7 cellular contexts compared by ENCODE assay signal in the genomic region with DNA sequence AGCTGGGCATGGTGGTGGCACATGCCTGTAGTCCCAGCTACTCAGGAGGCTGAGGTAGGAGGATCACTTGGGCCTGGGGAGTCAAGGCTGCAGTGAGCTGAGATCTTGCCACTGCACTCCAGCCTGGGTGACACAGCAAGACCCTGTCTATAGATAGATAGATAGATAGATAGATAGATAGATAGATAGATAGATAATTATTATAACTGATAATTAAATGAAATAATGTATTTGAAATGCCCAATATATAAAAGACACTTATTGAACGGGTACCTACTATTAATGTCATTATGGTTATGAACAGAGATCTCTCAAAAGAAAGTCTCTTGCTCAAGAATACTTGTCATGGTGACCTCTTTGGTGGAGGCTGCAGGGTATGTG.
DNase-seq lines count a peak whose midpoint lies in the region; ATAC-seq and TF ChIP-seq lines count a peak whose summit lies in the region.
"Not testable (repeated sequence)": the region's sequence is repeated elsewhere in the genome, so short reads cannot be mapped to it uniquely, and the experiment has no call there.

No MANE protein-coding gene starts in this region.

- H3K4me1 ChIP-seq in OCI-LY3 (ENCODE audit: low read length) = peaks cover 33% of the 10 kb centered on the region
- H3K4me1 ChIP-seq in mammary epithelial cell (ENCODE audit: insufficient read depth, low read length); fibroblast of lung (ENCODE audit: control insufficient read depth, extremely low read depth, insufficient read depth, low read length); muscle layer of colon (ENCODE audit: insufficient read depth, low read length); rectal smooth muscle tissue (ENCODE audit: control insufficient read depth, insufficient read depth, low read length): not testable (repeated sequence)

- ATAC-seq in activated T-cell treated with anti-CD3 and anti-CD28 coated beads, Interleukin-2, amount 50 U/mL, for 4 hours = not testable (repeated sequence)

- not testable (repeated sequence) for TF ChIP-seq CTCF in Calu3 (IDR thresholded peaks at IDR 0.05; ENCODE audit: unreplicated experiment); OCI-LY3 (IDR thresholded peaks at IDR 0.05; ENCODE audit: low read depth, low read length); mammary epithelial cell (conservative IDR thresholded peaks at IDR 0.05 in 1 of 2, IDR thresholded peaks at IDR 0.05 in 1 of 2; ENCODE audit: extremely low read depth in 1 of 2, insufficient read depth in 1 of 2, low read depth in 1 of 2, low read length in 2 of 2); fibroblast of lung (conservative IDR thresholded peaks at IDR 0.05 in 1 of 2, IDR thresholded peaks at IDR 0.05 in 1 of 2; ENCODE audit: low read depth in 1 of 2, low read length in 2 of 2)

- not testable (repeated sequence) for H2AFZ ChIP-seq in OCI-LY3 (ENCODE audit: low read depth, low read length); fibroblast of lung (ENCODE audit: low read length)
- H2AFZ ChIP-seq in mammary epithelial cell (ENCODE audit: low read depth, low read length) = peak overlapping the region; percentile 84

- 89% methylated on average over 1 of the region's 1 CpG for WGBS in mammary epithelial cell (ENCODE audit: low coverage, missing lambda C conversion rate)

- H3K4me3 ChIP-seq in OCI-LY3 (ENCODE audit: low read length) = peak overlapping the region; percentile 80
- peak overlapping the region in 2 of 3 experiments; percentile 37 to 52 for H3K4me3 ChIP-seq in mammary epithelial cell (replicated peaks in 1 of 3; ENCODE audit: insufficient read depth in 1 of 3, low read depth in 2 of 3, low read length in 3 of 3)
- peak overlapping the region in 1 of 4 experiments; percentile 84 for H3K4me3 ChIP-seq in fibroblast of lung (replicated peaks in 1 of 4; ENCODE audit: control extremely low read depth in 1 of 4, insufficient read depth in 1 of 4, low read depth in 3 of 4, low read length in 4 of 4)
- H3K4me3 ChIP-seq in muscle layer of colon (ENCODE audit: low read depth in 1 of 2, low read length in 2 of 2) = peak overlapping the region in 1 of 2 donors; percentile 82
- H3K4me3 ChIP-seq in rectal smooth muscle tissue (ENCODE audit: low read length) = peak overlapping the region; percentile 93

- CTCF ChIA-PET in Calu3 (lab: Charles Lee) = interaction anchor here (0.5 to 0.9 kb wide), 3 partner anchors 50 to 391 kb away, joined by 3 to 6 read pairs (median 4); a partner anchor contains a TSS
- CTCF ChIA-PET in mammary epithelial cell (lab: Charles Lee; ENCODE audit: low non-redundant PET) = not testable (repeated sequence)

- not testable (repeated sequence) for H3K27me3 ChIP-seq in OCI-LY3 (ENCODE audit: low read depth, low read length); mammary epithelial cell (ENCODE audit: insufficient read depth, low read length); fibroblast of lung (ENCODE audit: control insufficient read depth, insufficient read depth, low read length); muscle layer of colon (ENCODE audit: control insufficient read depth in 1 of 2, insufficient read depth in 2 of 2, low read length in 2 of 2); rectal smooth muscle tissue (ENCODE audit: control insufficient read depth, insufficient read depth, low read length)

- H3K4me3 Mint-ChIP-seq in Calu3 (ENCODE audit: low read depth, unreplicated experiment) = peak overlapping the region; percentile 67
- H3K4me3 Mint-ChIP-seq in activated T-cell treated with anti-CD3 and anti-CD28 coated beads, Interleukin-2, amount 50 U/mL, for 4 hours = peak overlapping the region; percentile 78

- H3K79me2 ChIP-seq in OCI-LY3 (ENCODE audit: low read length); mammary epithelial cell (ENCODE audit: insufficient read depth, low read length); fibroblast of lung (ENCODE audit: control insufficient read depth, insufficient read depth, low read length): not testable (repeated sequence)

- H3K9ac ChIP-seq in OCI-LY3 (ENCODE audit: low read length) = peak overlapping the region; percentile 66
- H3K9ac ChIP-seq in mammary epithelial cell (ENCODE audit: insufficient read depth, low read length); fibroblast of lung (ENCODE audit: insufficient read depth, low read length); rectal smooth muscle tissue (ENCODE audit: low read length): not testable (repeated sequence)
- peak overlapping the region; percentile 47 for H3K9ac ChIP-seq in muscle layer of colon (ENCODE audit: low read length)

- H3K27ac ChIP-seq in OCI-LY3 (ENCODE audit: low read length); mammary epithelial cell (ENCODE audit: insufficient read depth, low read depth, low read length); fibroblast of lung (ENCODE audit: insufficient read depth, low read length); muscle layer of colon (ENCODE audit: low read depth, low read length); rectal smooth muscle tissue (ENCODE audit: low read depth, low read length): not testable (repeated sequence)

- not testable (repeated sequence) for BruUV-seq in Calu3 (replicated peaks; lab: Mats Ljungman, UMichigan); mammary epithelial cell (replicated peaks; lab: Mats Ljungman, UMichigan)

- dilution Hi-C loops in mammary epithelial cell (cut with HindIII; ENCODE audit: low sequenced_read_pairs) = not testable (repeated sequence)

- H3K27ac Mint-ChIP-seq in Calu3 (ENCODE audit: unreplicated experiment) = peak overlapping the region; percentile 63

- not testable (repeated sequence) for H3K9me3 Mint-ChIP-seq in Calu3 (ENCODE audit: low read depth, unreplicated experiment); activated T-cell treated with anti-CD3 and anti-CD28 coated beads, Interleukin-2, amount 50 U/mL, for 4 hours

- not testable (repeated sequence) for DNase-seq in Calu3; activated T-cell treated with anti-CD3 and anti-CD28 coated beads, Interleukin-2, amount 50 U/mL, for 4 hours; mammary epithelial cell; fibroblast of lung (ENCODE audit: low read depth in 2 of 2)

- peaks cover 51% of the 10 kb centered on the region for H3K4me1 Mint-ChIP-seq in Calu3 (ENCODE audit: low read depth, unreplicated experiment)
- peaks cover 19% of the 10 kb centered on the region for H3K4me1 Mint-ChIP-seq in activated T-cell treated with anti-CD3 and anti-CD28 coated beads, Interleukin-2, amount 50 U/mL, for 4 hours (ENCODE audit: low read depth)

- H3K27me3 Mint-ChIP-seq in Calu3 (ENCODE audit: unreplicated experiment); activated T-cell treated with anti-CD3 and anti-CD28 coated beads, Interleukin-2, amount 50 U/mL, for 4 hours (ENCODE audit: low read depth): not testable (repeated sequence)

- in situ Hi-C loops in mammary epithelial cell (cut with MboI; ENCODE audit: low sequenced_read_pairs in 2 of 2) = not testable (repeated sequence)

- H3K4me2 ChIP-seq in OCI-LY3 (ENCODE audit: low read length) = peak overlapping the region; percentile 84
- peak overlapping the region; percentile 69 for H3K4me2 ChIP-seq in mammary epithelial cell (ENCODE audit: insufficient read depth, low read depth, low read length)
- H3K4me2 ChIP-seq in fibroblast of lung (ENCODE audit: extremely low read depth, insufficient read depth, low read length) = peak overlapping the region; percentile 93

- H4K20me1 ChIP-seq in OCI-LY3 (ENCODE audit: insufficient read depth, low read length); mammary epithelial cell (ENCODE audit: insufficient read depth, low read length); fibroblast of lung (ENCODE audit: control insufficient read depth, extremely low read depth, insufficient read depth, low read length): not testable (repeated sequence)

- not testable (repeated sequence) for H3K36me3 ChIP-seq in OCI-LY3 (replicated peaks; ENCODE audit: low read depth, low read length); mammary epithelial cell (ENCODE audit: insufficient read depth, low read length); fibroblast of lung (ENCODE audit: control insufficient read depth, insufficient read depth, low read length); muscle layer of colon (ENCODE audit: insufficient read depth, low read length); rectal smooth muscle tissue (ENCODE audit: control insufficient read depth, insufficient read depth, low read length)

- H3K9me3 ChIP-seq in OCI-LY3 (ENCODE audit: insufficient read depth, low read length); mammary epithelial cell (replicated peaks; ENCODE audit: insufficient read depth, low read length); fibroblast of lung (ENCODE audit: control insufficient read depth, insufficient read depth, low read depth, low read length); muscle layer of colon (ENCODE audit: low read length): not testable (repeated sequence)

- H3K36me3 Mint-ChIP-seq in Calu3 (ENCODE audit: insufficient read depth, unreplicated experiment) = peaks cover 33% of the 10 kb centered on the region
- not testable (repeated sequence) for H3K36me3 Mint-ChIP-seq in activated T-cell treated with anti-CD3 and anti-CD28 coated beads, Interleukin-2, amount 50 U/mL, for 4 hours (ENCODE audit: insufficient read depth)

- intact Hi-C loops in Calu3 (cut with micrococcal nuclease; ENCODE audit: unreplicated experiment) = loop anchor here (2.0 kb wide), 1 partner anchor 50 kb away; no protein-coding TSS in a partner anchor
- intact Hi-C loops in mammary epithelial cell (cut with micrococcal nuclease) = not testable (repeated sequence)
